2 cellular contexts compared by ENCODE assay signal in the genomic region with DNA sequence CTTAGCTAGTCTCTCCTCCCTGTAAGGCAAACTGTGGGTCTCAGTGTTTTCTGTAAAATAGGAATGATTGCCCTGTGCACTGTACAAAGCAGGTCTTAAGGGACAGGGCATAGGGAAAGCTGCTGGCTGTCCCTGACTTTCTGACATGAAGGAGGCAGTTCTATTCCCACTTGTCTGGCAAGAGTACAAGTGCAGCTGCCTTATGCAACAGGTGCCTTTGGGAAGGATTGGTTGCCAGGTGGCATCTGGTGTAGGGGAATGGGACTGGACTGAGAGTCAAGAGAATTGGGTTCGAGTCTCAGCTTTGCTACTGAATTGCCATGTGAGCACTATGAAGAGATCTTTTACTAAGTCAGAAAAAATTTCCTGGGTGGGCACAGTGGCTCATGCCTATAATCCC.
TF ChIP-seq lines count a peak whose summit lies in the region.

No MANE protein-coding gene starts in this region.

TF ChIP-seq in HepG2, 621 proteins besides CTCF, POLR2A, EP300 and RAD21:
- TF ChIP-seq, protein P1, sequence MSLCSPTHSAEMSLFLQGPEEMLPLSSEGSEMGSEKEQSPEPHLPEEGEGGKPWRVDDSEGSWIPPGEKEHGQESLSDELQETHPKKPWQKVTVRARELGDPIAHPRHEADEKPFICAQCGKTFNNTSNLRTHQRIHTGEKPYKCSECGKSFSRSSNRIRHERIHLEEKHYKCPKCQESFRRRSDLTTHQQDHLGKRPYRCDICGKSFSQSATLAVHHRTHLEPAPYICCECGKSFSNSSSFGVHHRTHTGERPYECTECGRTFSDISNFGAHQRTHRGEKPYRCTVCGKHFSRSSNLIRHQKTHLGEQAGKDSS (CRISPR knock-in tag; IDR thresholded peaks at IDR 0.05; ENCODE audit: borderline replicate concordance, low read depth): no peak
- TF ChIP-seq EHMT2 (IDR thresholded peaks at IDR 0.05; ENCODE audit: borderline replicate concordance, low read depth, low read length) (no peak), ZSCAN30 (CRISPR knock-in tag; IDR thresholded peaks at IDR 0.05) (no peak), MXI1 (IDR thresholded peaks at IDR 0.05; ENCODE audit: borderline replicate concordance, low read depth, low read length) (no peak), SP1 (IDR thresholded peaks at IDR 0.05) (no peak), SP1 (CRISPR knock-in tag; IDR thresholded peaks at IDR 0.05) (no peak), SSRP1 (CRISPR knock-in tag; IDR thresholded peaks at IDR 0.05) (no peak), ZNF550 (CRISPR knock-in tag; IDR thresholded peaks at IDR 0.05; ENCODE audit: borderline replicate concordance) (no peak), ZNF121 (CRISPR knock-in tag; IDR thresholded peaks at IDR 0.05) (no peak), LCORL (IDR thresholded peaks at IDR 0.05) (no peak), LCORL (CRISPR knock-in tag; IDR thresholded peaks at IDR 0.05) (no peak), STAG1 (CRISPR knock-in tag; IDR thresholded peaks at IDR 0.05) (no peak), HMG20A (CRISPR knock-in tag; IDR thresholded peaks at IDR 0.05; ENCODE audit: borderline replicate concordance) (no peak), NPAS2 (CRISPR knock-in tag; IDR thresholded peaks at IDR 0.05; ENCODE audit: borderline replicate concordance) (no peak), ZNF230 (CRISPR knock-in tag; IDR thresholded peaks at IDR 0.05) (no peak), ATRX (CRISPR knock-in tag; IDR thresholded peaks at IDR 0.05; ENCODE audit: borderline replicate concordance) (no peak), ZNF451 (CRISPR knock-in tag; IDR thresholded peaks at IDR 0.05) (no peak), TARDBP (CRISPR knock-in tag; IDR thresholded peaks at IDR 0.05) (no peak)
- TF ChIP-seq, protein P2, sequence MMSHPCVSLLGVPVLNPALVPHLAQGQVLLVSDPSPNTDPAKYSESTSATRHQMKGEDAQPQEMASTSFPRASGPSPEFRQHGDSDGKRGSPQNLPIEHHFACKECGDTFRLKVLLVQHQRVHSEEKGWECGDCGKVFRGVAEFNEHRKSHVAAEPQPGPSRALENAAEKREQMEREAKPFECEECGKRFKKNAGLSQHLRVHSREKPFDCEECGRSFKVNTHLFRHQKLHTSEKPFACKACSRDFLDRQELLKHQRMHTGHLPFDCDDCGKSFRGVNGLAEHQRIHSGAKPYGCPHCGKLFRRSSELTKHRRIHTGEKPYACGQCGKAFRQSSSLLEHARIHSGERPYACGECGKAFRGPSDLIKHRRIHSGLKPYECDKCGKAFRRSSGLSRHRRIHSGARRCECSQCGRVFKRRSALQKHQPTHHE (CRISPR knock-in tag; IDR thresholded peaks at IDR 0.05; ENCODE audit: borderline replicate concordance): no peak
- TF ChIP-seq, protein P3, sequence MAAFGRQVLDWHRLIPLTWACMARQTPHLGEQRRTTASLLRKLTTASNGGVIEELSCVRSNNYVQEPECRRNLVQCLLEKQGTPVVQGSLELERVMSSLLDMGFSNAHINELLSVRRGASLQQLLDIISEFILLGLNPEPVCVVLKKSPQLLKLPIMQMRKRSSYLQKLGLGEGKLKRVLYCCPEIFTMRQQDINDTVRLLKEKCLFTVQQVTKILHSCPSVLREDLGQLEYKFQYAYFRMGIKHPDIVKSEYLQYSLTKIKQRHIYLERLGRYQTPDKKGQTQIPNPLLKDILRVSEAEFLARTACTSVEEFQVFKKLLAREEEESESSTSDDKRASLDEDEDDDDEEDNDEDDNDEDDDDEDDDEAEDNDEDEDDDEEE (CRISPR knock-in tag; IDR thresholded peaks at IDR 0.05): no peak
- TF ChIP-seq, protein P4, sequence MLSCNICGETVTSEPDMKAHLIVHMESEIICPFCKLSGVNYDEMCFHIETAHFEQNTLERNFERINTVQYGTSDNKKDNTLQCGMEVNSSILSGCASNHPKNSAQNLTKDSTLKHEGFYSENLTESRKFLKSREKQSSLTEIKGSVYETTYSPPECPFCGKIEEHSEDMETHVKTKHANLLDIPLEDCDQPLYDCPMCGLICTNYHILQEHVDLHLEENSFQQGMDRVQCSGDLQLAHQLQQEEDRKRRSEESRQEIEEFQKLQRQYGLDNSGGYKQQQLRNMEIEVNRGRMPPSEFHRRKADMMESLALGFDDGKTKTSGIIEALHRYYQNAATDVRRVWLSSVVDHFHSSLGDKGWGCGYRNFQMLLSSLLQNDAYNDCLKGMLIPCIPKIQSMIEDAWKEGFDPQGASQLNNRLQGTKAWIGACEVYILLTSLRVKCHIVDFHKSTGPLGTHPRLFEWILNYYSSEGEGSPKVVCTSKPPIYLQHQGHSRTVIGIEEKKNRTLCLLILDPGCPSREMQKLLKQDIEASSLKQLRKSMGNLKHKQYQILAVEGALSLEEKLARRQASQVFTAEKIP (CRISPR knock-in tag; IDR thresholded peaks at IDR 0.05; ENCODE audit: borderline replicate concordance): no peak

TF ChIP-seq in SK-N-SH treated with all-trans-retinoic acid at 6 μM for 48 hours, 23 proteins besides CTCF, POLR2A, EP300 and RAD21:
- TF ChIP-seq, protein P5, sequence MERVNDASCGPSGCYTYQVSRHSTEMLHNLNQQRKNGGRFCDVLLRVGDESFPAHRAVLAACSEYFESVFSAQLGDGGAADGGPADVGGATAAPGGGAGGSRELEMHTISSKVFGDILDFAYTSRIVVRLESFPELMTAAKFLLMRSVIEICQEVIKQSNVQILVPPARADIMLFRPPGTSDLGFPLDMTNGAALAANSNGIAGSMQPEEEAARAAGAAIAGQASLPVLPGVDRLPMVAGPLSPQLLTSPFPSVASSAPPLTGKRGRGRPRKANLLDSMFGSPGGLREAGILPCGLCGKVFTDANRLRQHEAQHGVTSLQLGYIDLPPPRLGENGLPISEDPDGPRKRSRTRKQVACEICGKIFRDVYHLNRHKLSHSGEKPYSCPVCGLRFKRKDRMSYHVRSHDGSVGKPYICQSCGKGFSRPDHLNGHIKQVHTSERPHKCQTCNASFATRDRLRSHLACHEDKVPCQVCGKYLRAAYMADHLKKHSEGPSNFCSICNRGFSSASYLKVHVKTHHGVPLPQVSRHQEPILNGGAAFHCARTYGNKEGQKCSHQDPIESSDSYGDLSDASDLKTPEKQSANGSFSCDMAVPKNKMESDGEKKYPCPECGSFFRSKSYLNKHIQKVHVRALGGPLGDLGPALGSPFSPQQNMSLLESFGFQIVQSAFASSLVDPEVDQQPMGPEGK (CRISPR knock-in tag; IDR thresholded peaks at IDR 0.05; ENCODE audit: borderline replicate concordance): no peak
- TF ChIP-seq ZFP3 (CRISPR knock-in tag; IDR thresholded peaks at IDR 0.05) (no peak), BACH2 (CRISPR knock-in tag; IDR thresholded peaks at IDR 0.05; ENCODE audit: borderline replicate concordance) (no peak), OSR1 (CRISPR knock-in tag; IDR thresholded peaks at IDR 0.05) (no peak), ZFP30 (CRISPR knock-in tag; IDR thresholded peaks at IDR 0.05) (no peak), ZNF565 (CRISPR knock-in tag; conservative IDR thresholded peaks at IDR 0.05; ENCODE audit: low read depth) (no peak)
- TF ChIP-seq, protein P6, sequence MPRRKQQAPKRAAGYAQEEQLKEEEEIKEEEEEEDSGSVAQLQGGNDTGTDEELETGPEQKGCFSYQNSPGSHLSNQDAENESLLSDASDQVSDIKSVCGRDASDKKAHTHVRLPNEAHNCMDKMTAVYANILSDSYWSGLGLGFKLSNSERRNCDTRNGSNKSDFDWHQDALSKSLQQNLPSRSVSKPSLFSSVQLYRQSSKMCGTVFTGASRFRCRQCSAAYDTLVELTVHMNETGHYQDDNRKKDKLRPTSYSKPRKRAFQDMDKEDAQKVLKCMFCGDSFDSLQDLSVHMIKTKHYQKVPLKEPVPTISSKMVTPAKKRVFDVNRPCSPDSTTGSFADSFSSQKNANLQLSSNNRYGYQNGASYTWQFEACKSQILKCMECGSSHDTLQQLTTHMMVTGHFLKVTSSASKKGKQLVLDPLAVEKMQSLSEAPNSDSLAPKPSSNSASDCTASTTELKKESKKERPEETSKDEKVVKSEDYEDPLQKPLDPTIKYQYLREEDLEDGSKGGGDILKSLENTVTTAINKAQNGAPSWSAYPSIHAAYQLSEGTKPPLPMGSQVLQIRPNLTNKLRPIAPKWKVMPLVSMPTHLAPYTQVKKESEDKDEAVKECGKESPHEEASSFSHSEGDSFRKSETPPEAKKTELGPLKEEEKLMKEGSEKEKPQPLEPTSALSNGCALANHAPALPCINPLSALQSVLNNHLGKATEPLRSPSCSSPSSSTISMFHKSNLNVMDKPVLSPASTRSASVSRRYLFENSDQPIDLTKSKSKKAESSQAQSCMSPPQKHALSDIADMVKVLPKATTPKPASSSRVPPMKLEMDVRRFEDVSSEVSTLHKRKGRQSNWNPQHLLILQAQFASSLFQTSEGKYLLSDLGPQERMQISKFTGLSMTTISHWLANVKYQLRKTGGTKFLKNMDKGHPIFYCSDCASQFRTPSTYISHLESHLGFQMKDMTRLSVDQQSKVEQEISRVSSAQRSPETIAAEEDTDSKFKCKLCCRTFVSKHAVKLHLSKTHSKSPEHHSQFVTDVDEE (CRISPR knock-in tag; IDR thresholded peaks at IDR 0.05): no peak
